ENCODE assay signal across 1 cellular context in the genomic region with DNA sequence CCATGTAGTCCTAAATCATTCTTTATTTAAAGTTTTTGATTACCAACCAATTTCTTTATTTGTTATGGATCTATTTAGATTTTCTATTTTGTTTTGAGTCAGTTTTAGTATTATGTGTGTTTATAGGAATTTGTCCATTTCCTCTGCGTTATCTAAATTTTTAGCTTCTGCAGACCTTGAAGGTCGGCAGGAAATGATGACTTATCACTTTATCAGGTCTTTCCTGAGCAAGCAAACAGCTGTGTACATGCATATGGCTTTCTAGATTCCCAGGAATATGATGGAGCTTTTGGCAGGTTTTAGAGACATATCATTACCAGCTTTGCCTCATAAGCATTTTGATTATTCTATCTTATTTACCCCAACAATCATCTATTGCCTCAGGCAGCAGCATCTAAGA.
TF ChIP-seq lines count a peak whose summit lies in the region.

No MANE protein-coding gene starts in this region.

TF ChIP-seq in HepG2, 621 proteins besides CTCF, POLR2A, EP300 and RAD21:
- TF ChIP-seq MAFK (conservative IDR thresholded peaks at IDR 0.05 in 1 of 2, IDR thresholded peaks at IDR 0.05 in 1 of 2; ENCODE audit: low read length in 2 of 2) (peak; percentile 33 to 62; a peak in 3 of 4 replicates), TBL1XR1 (IDR thresholded peaks at IDR 0.05; ENCODE audit: borderline replicate concordance, low read length, partially characterized antibody) (no peak), MAFF (IDR thresholded peaks at IDR 0.05; ENCODE audit: low read depth, low read length) (peak; percentile 60), CC2D1A (CRISPR knock-in tag; IDR thresholded peaks at IDR 0.05) (no peak)
- TF ChIP-seq, protein P1, sequence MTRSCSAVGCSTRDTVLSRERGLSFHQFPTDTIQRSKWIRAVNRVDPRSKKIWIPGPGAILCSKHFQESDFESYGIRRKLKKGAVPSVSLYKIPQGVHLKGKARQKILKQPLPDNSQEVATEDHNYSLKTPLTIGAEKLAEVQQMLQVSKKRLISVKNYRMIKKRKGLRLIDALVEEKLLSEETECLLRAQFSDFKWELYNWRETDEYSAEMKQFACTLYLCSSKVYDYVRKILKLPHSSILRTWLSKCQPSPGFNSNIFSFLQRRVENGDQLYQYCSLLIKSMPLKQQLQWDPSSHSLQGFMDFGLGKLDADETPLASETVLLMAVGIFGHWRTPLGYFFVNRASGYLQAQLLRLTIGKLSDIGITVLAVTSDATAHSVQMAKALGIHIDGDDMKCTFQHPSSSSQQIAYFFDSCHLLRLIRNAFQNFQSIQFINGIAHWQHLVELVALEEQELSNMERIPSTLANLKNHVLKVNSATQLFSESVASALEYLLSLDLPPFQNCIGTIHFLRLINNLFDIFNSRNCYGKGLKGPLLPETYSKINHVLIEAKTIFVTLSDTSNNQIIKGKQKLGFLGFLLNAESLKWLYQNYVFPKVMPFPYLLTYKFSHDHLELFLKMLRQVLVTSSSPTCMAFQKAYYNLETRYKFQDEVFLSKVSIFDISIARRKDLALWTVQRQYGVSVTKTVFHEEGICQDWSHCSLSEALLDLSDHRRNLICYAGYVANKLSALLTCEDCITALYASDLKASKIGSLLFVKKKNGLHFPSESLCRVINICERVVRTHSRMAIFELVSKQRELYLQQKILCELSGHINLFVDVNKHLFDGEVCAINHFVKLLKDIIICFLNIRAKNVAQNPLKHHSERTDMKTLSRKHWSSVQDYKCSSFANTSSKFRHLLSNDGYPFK (CRISPR knock-in tag; IDR thresholded peaks at IDR 0.05; ENCODE audit: borderline replicate concordance) = no peak
